13 cellular contexts compared by ENCODE assay signal in the genomic region with DNA sequence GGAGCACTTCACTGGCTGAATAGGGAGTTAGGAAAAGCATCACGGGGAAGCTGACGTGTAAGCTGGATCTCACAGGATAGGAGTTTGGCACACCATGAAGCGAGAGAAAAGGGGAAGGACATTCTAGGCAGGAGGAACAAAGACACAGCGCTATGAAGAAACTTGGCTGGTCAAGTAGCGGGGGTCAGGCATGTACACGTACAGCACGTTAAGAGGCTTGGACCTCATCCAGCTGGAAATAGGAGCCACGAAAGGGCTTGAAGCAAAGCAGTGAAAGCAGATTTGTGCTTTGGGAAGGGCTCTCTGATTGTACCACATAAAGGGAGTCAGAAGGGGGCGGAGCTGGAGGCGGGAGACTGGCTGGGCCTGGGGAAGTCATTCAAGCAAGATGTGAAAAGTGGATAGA. TPM values are rescaled to one million over a fixed set of nuclear protein-coding genes. Genes with fewer than 3 reads are reported as not detected.
DNase-seq lines count a peak whose midpoint lies in the region; ATAC-seq and TF ChIP-seq lines count a peak whose summit lies in the region.
"Had no signal": no experiment of that assay in that cellular context is flagged by ENCODE, and none has a peak within 500 bp of the region (broad histone marks: within the 10 kb centered on the region; RNA-seq: fewer than 3 reads in every experiment).

No MANE protein-coding gene starts in this region.

- no peaks in the 10 kb centered on the region for H3K9me3 ChIP-seq in lower lobe of right lung
- H3K9me3 ChIP-seq in tibial nerve = no peaks in the 10 kb centered on the region

- H3K27me3 ChIP-seq in lower lobe of right lung (ENCODE audit: low read depth) = no peaks in the 10 kb centered on the region
- H3K27me3 ChIP-seq in tibial nerve = no peaks in the 10 kb centered on the region

- TF ChIP-seq EP300 in tibial nerve (IDR thresholded peaks at IDR 0.05) = peak in 1 of 2 donors; percentile 51

- intact Hi-C loops in lower lobe of right lung (cut with DNase I) = no loop called here

- DNase-seq in DMS 273 (lab: John Stamatoyannopoulos, UW; ENCODE audit: unreplicated experiment) = peak; percentile 1
- no peak for DNase-seq in DMS 273 treated with DMSO at 0.1 percent for 48 hours (lab: John Stamatoyannopoulos, UW)
- DNase-seq in choroid plexus epithelial cell (ENCODE audit: low read depth) = peak; percentile 34
- peak; percentile 49 for DNase-seq in lower lobe of right lung
- peak; percentile 16 to 70 for DNase-seq in tibial nerve (ENCODE audit: low spot score in 2 of 2)
- DNase-seq in NCI-H2171 (lab: John Stamatoyannopoulos, UW) = no peak
- DNase-seq in COLO668 (lab: John Stamatoyannopoulos, UW; ENCODE audit: unreplicated experiment) = no peak
- DNase-seq in stimulated activated CD4-positive, alpha-beta T cell treated with anti-CD3 and anti-CD28 coated beads, Interleukin-4, amount 100 ng/mL, for 24 hours = no peak
- DNase-seq: DND-41, retina had no signal

- H3K4me1 ChIP-seq in lower lobe of right lung = no peaks in the 10 kb centered on the region
- no peaks in the 10 kb centered on the region for H3K4me1 ChIP-seq in tibial nerve

- H3K36me3 ChIP-seq in lower lobe of right lung (no peaks in the 10 kb centered on the region), tibial nerve (peaks cover 0 to 10% (median 0%) of the 10 kb centered on the region in 3 donors)

- peak in 1 of 2 donors; percentile 79 for ATAC-seq in lower lobe of right lung

- H3K4me3 ChIP-seq in choroid plexus epithelial cell (ENCODE audit: low read depth, low read length) (no peak overlapping the region), lower lobe of right lung (no peak overlapping the region), tibial nerve (peak overlapping the region in 1 of 4 donors; percentile 5)

- H3K27ac ChIP-seq in lower lobe of right lung (no peak overlapping the region), tibial nerve (peak overlapping the region in 1 of 4 donors; percentile 41)
- H3K27ac ChIP-seq: 22Rv1, HL-60 had no signal

- TF ChIP-seq POLR2A in tibial nerve (IDR thresholded peaks at IDR 0.05) = no peak

- TF ChIP-seq CTCF in choroid plexus epithelial cell (conservative IDR thresholded peaks at IDR 0.05; ENCODE audit: low read depth, low read length) (no peak), lower lobe of right lung (IDR thresholded peaks at IDR 0.05) (no peak), tibial nerve (IDR thresholded peaks at IDR 0.05) (no peak)

- WGBS in tibial nerve, 2 donors = 48 to 54% methylated on average over 10 of the region's 10 CpGs

RNA-seq across cellular contexts. Expression of gene GALNT8, which starts 19.6 kb away (rescaled TPM):
- 0.77 TPM for total RNA-seq in lower lobe of right lung
- total RNA-seq in tibial nerve = 1 to 10 TPM in 3 of 4 donors, under 1 TPM in 1; 0.44 to 3.1 (median 1.9) TPM
- total RNA-seq: MCF 10A had no signal

RNA-seq across cellular contexts. Expression of gene NDUFA9, which starts 51.7 kb away (rescaled TPM):
- total RNA-seq in lower lobe of right lung = 68.5 TPM
- total RNA-seq in tibial nerve = 10 to 100 TPM; 14.0 to 34.5 (median 29.4) TPM

RNA-seq across cellular contexts. Expression of gene AKAP3, which starts 51.8 kb away (rescaled TPM):
- 3.2 TPM for total RNA-seq in lower lobe of right lung
- total RNA-seq in tibial nerve = 1 to 10 TPM in 1 of 4 donors, under 1 TPM in 3; 0.20 to 3.7 (median 0.46) TPM

Comparison
In these comparisons a context has a peak if more than half of its experiments do, and no peak if none do; other contexts are left out.
1. DNase-seq: peak in DMS 273 (single experiment), choroid plexus epithelial cell (single experiment), lower lobe of right lung (single experiment) and tibial nerve (2 of 2); none in DMS 273 treated with DMSO at 0.1 percent for 48 hours (single experiment), NCI-H2171 (single experiment), COLO668 (single experiment) and stimulated activated CD4-positive, alpha-beta T cell treated with anti-CD3 and anti-CD28 coated beads, Interleukin-4, amount 100 ng/mL, for 24 hours (single experiment).